28 cellular contexts compared by ENCODE assay signal in genomic region chr12:101685121-101685520, GRCh38.
"Had no signal": no experiment of that assay in that cellular context is flagged by ENCODE, and none has a peak within 500 bp of the region (broad histone marks: within the 10 kb centered on the region; RNA-seq: fewer than 3 reads in every experiment).

No MANE protein-coding gene starts in this region.

- H3K9me3 ChIP-seq: adrenal gland, colonic mucosa, esophagus squamous epithelium, left ventricle myocardium inferior, sigmoid colon, suprapubic skin, tibial artery, upper lobe of right lung had no signal

- H3K27ac ChIP-seq: adrenal gland, colonic mucosa, epithelial cell of prostate, esophagus squamous epithelium, hepatocyte, left ventricle myocardium inferior, sigmoid colon, suprapubic skin, tibial artery, upper lobe of right lung, WERI-Rb-1 had no signal

- ATAC-seq: activated CD4-positive, CD25-positive, alpha-beta regulatory T cell treated with anti-CD3 and anti-CD28 coated beads, Interleukin-2, amount 50 U/mL, for 24 hours; upper lobe of right lung had no signal

- DNase-seq: activated CD4-positive, alpha-beta memory T cell treated with anti-CD3 and anti-CD28 coated beads for 36 hours; activated CD4-positive, alpha-beta T cell treated with anti-CD3 and anti-CD28 coated beads for 48 hours; activated CD8-positive, alpha-beta memory T cell treated with anti-CD3 and anti-CD28 coated beads, Interleukin-2, amount 50 U/mL, for 4 hours; activated effector memory CD4-positive, alpha-beta T cell treated with anti-CD3 and anti-CD28 coated beads, Interleukin-2, amount 50 U/mL, for 16 hours; activated naive CD4-positive, alpha-beta T cell treated with anti-CD3 and anti-CD28 coated beads for 36 hours; activated naive CD8-positive, alpha-beta T cell treated with anti-CD3 and anti-CD28 coated beads for 36 hours; activated T-cell treated with anti-CD3 and anti-CD28 coated beads, Interleukin-2, amount 50 U/mL, for 1 hour; adrenal gland; aorta; colonic mucosa; effector CD8-positive, alpha-beta T cell; esophagus squamous epithelium; islet precursor cell; left ventricle myocardium inferior; retina; sigmoid colon; stimulated activated CD4-positive, alpha-beta T cell treated with anti-CD3 and anti-CD28 coated beads, Interleukin-15, amount 100 ng/mL, for 24 hours; stimulated activated CD4-positive, alpha-beta T cell treated with anti-CD3 and anti-CD28 coated beads, Interleukin-2, amount 100 ng/mL, for 24 hours; stimulated activated naive CD4-positive, alpha-beta T cell; tibial artery; upper lobe of right lung; WERI-Rb-1 had no signal

- H3K36me3 ChIP-seq: adrenal gland, colonic mucosa, esophagus squamous epithelium, left ventricle myocardium inferior, sigmoid colon, suprapubic skin, tibial artery, upper lobe of right lung, WERI-Rb-1 had no signal

- H3K4me3 ChIP-seq: adrenal gland, colonic mucosa, esophagus squamous epithelium, hepatocyte, left ventricle myocardium inferior, lung, sigmoid colon, smooth muscle cell, suprapubic skin, tibial artery, upper lobe of right lung had no signal
